ENCODE assay signal across 8 cellular contexts in genomic region chr10:91797874-91798735, GRCh38. TPM values are rescaled to one million over a fixed set of nuclear protein-coding genes. Genes with fewer than 3 reads are reported as not detected.
DNase-seq lines count a peak whose midpoint lies in the region; ATAC-seq and TF ChIP-seq lines count a peak whose summit lies in the region.

Gene TNKS2 (plus strand): TSS chr10:91798426. CDS start chr10:91798691, 265 bp downstream.

- no peak for TF ChIP-seq CTCF in lung (IDR thresholded peaks at IDR 0.05; ENCODE audit: control extremely low read depth, extremely low read depth)

- H3K4me1 ChIP-seq in lung (ENCODE audit: control insufficient read depth in 2 of 2, insufficient read depth in 2 of 2, low read length in 2 of 2), result peaks cover 0 to 7% of the 10 kb centered on the region in 2 donors

- 0 to 1% methylated on average over 73 to 77 of the region's 77 CpGs for WGBS in lung, 2 donors

- H3K4me3 ChIP-seq in lung, result peak within 1 kb of the TSS; percentile 99

- no peaks in the 10 kb centered on the region for H3K9me3 ChIP-seq in lung (ENCODE audit: control insufficient read depth in 2 of 2, insufficient read depth in 1 of 2, low read length in 1 of 2)

- DNase-seq in CMK (ENCODE audit: low read depth), result peak; percentile 85
- DNase-seq in HS-27A (ENCODE audit: low read depth), result peak; percentile 59
- peak; percentile 90 for DNase-seq in NK-92 treated with Interleukin-12 subunit alpha and Interleukin-12 subunit beta, amount 100 ng/mL, for 24 hours (lab: John Stamatoyannopoulos, UW)
- DNase-seq in activated CD8-positive, alpha-beta memory T cell treated with anti-CD3 and anti-CD28 coated beads for 24 hours, result peak; percentile 96
- peak; percentile 87 for DNase-seq in effector CD4-positive, alpha-beta T cell
- peak; percentile 92 for DNase-seq in lung (ENCODE audit: low spot score)
- peak; percentile 79 to 91 (median 86) for DNase-seq in stimulated activated CD4-positive, alpha-beta T cell treated with anti-CD3 and anti-CD28 coated beads, TNF-alpha, amount 100 ng/mL, for 24 hours (ENCODE audit: low read depth in 3 of 3)

- ATAC-seq in GM19467 (IDR thresholded peaks at IDR 0.05; ENCODE audit: unreplicated experiment), result peak; percentile 70
- ATAC-seq in lung (ENCODE audit: insufficient read depth, low FRiP score), result peak; percentile 91

- H3K27me3 ChIP-seq in lung (ENCODE audit: control insufficient read depth, insufficient read depth), result no peaks in the 10 kb centered on the region

- peak within 1 kb of the TSS; percentile 99 to 100 for H3K27ac ChIP-seq in lung (ENCODE audit: low read depth in 1 of 2, low read length in 1 of 2)

- H3K36me3 ChIP-seq in lung (ENCODE audit: control insufficient read depth in 2 of 2, insufficient read depth in 2 of 2, low read length in 2 of 2), result peaks cover 0 to 2% of the 10 kb centered on the region in 2 donors

RNA-seq across cellular contexts. Expression of gene TNKS2, which starts in this region (rescaled TPM):
- 10 to 100 TPM; 28.2 to 80.1 TPM for total RNA-seq in lung
- 10 to 100 TPM in 1 of 2 donors, 1 to 10 TPM in 1; 8.6 to 18.4 TPM for polyA plus RNA-seq in lung

Comparison
In these comparisons a context has a peak if more than half of its experiments do, and no peak if none do; other contexts are left out.
1. Peak in every context shown above with its lines: DNase-seq, ATAC-seq, H3K4me3 ChIP-seq and H3K27ac ChIP-seq.